1 cellular context compared by ENCODE assay signal in the genomic region with DNA sequence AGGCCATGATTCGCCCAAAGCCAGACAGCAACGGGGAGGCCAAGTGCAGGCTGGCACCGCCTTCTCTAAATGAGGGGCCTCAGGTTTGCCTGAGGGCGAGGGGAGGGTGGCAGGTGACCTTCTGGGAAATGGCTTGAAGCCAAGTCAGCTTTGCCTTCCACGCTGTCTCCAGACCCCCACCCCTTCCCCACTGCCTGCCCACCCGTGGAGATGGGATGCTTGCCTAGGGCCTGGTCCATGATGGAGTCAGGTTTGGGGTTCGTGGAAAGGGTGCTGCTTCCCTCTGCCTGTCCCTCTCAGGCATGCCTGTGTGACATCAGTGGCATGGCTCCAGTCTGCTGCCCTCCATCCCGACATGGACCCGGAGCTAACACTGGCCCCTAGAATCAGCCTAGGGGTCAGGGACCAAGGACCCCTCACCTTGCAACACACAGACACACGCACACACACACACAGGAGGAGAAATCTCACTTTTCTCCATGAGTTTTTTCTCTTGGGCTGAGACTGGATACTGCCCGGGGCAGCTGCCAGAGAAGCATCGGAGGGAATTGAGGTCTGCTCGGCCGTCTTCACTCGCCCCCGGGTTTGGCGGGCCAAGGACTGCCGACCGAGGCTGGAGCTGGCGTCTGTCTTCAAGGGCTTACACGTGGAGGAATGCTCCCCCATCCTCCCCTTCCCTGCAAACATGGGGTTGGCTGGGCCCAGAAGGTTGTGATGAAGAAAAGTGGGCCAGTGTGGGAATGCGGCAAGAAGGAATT.
TF ChIP-seq lines count a peak whose summit lies in the region.

No MANE protein-coding gene starts in this region.

TF ChIP-seq in IMR-90, 13 proteins besides CTCF, POLR2A, EP300 and RAD21:
- TF ChIP-seq, protein P1, sequence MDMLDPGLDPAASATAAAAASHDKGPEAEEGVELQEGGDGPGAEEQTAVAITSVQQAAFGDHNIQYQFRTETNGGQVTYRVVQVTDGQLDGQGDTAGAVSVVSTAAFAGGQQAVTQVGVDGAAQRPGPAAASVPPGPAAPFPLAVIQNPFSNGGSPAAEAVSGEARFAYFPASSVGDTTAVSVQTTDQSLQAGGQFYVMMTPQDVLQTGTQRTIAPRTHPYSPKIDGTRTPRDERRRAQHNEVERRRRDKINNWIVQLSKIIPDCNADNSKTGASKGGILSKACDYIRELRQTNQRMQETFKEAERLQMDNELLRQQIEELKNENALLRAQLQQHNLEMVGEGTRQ (IDR thresholded peaks at IDR 0.05; ENCODE audit: low read depth, low read length), result no peak
- TF ChIP-seq, protein P2, sequence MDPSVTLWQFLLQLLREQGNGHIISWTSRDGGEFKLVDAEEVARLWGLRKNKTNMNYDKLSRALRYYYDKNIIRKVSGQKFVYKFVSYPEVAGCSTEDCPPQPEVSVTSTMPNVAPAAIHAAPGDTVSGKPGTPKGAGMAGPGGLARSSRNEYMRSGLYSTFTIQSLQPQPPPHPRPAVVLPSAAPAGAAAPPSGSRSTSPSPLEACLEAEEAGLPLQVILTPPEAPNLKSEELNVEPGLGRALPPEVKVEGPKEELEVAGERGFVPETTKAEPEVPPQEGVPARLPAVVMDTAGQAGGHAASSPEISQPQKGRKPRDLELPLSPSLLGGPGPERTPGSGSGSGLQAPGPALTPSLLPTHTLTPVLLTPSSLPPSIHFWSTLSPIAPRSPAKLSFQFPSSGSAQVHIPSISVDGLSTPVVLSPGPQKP (IDR thresholded peaks at IDR 0.05; ENCODE audit: borderline replicate concordance, low read depth, low read length), result no peak
- no peak for TF ChIP-seq MXI1 (IDR thresholded peaks at IDR 0.05; ENCODE audit: borderline replicate concordance, low read depth, low read length)
- TF ChIP-seq RCOR1 (IDR thresholded peaks at IDR 0.05; ENCODE audit: insufficient replicate concordance, low read length), result no peak
- TF ChIP-seq CHD1 (IDR thresholded peaks at IDR 0.05; ENCODE audit: low read depth, low read length), result no peak
- no peak for TF ChIP-seq MAZ (IDR thresholded peaks at IDR 0.05; ENCODE audit: borderline replicate concordance, low read depth, low read length)
- TF ChIP-seq SMC3 (IDR thresholded peaks at IDR 0.05; ENCODE audit: low read depth, low read length), result no peak
- no peak for TF ChIP-seq RFX5 (IDR thresholded peaks at IDR 0.05; ENCODE audit: low read depth, low read length)
- no peak for TF ChIP-seq CEBPB (IDR thresholded peaks at IDR 0.05; ENCODE audit: low read depth, low read length)
- no peak for TF ChIP-seq NFE2L2 (IDR thresholded peaks at IDR 0.05; ENCODE audit: low read depth, low read length)
- TF ChIP-seq MAFK (IDR thresholded peaks at IDR 0.05; ENCODE audit: low read depth, low read length), result no peak
- no peak for TF ChIP-seq BHLHE40 (IDR thresholded peaks at IDR 0.05; ENCODE audit: low read depth, low read length)
- TF ChIP-seq FOS (IDR thresholded peaks at IDR 0.05; ENCODE audit: low read depth, low read length), result no peak
